Comparison of ENCODE assay signal across 25 cellular contexts in genomic region chr12:132199526-132200319, GRCh38.
"Had no signal": no experiment of that assay in that cellular context is flagged by ENCODE, and none has a peak within 500 bp of the region (broad histone marks: within the 10 kb centered on the region; RNA-seq: fewer than 3 reads in every experiment).

No MANE protein-coding gene starts in this region.

- ATAC-seq: left colon; left lung; lower lobe of right lung; natural killer cell; right lobe of liver; stimulated activated memory B cell treated with anti-CD40 and anti-IgM and Interleukin-4, amounts not matched to agents 10 μg/mL and 1 μg/mL and 100 μg/mL, for 72 hours; stimulated activated naive CD8-positive, alpha-beta T cell treated with anti-CD3 and anti-CD28 coated beads, Interleukin-15, amount 100 ng/mL, for 72 hours; upper lobe of right lung had no signal

- H3K4me1 Mint-ChIP-seq: immature natural killer cell; natural killer cell; stimulated activated memory B cell treated with anti-CD40 and anti-IgM and Interleukin-4, amounts not matched to agents 10 μg/mL and 1 μg/mL and 100 μg/mL, for 72 hours had no signal

- DNase-seq: immature natural killer cell; kidney; left colon; lower lobe of right lung; mammary epithelial cell; naive B cell; natural killer cell; nephron progenitor cell; ovary; right lobe of liver; stimulated activated CD4-positive, alpha-beta T cell treated with anti-CD3 and anti-CD28 coated beads, Interleukin-1b, Interleukin-23, amount 100 ng/mL, for 48 hours; stimulated activated CD4-positive, alpha-beta T cell treated with anti-CD3 and anti-CD28 coated beads, Interleukin-2, amount 100 ng/mL, for 48 hours; stimulated activated CD4-positive, alpha-beta T cell treated with anti-CD3 and anti-CD28 coated beads, Interleukin-4, amount 100 ng/mL, for 4 hours; stimulated activated CD8-positive, alpha-beta memory T cell treated with anti-CD3 and anti-CD28 coated beads, Interleukin-4, amount 100 ng/mL, for 48 hours; stimulated activated naive CD4-positive, alpha-beta T cell treated with Interleukin-2 at 50 U/mL for 16 hours; stimulated activated naive CD8-positive, alpha-beta T cell treated with anti-CD3 and anti-CD28 coated beads, Interleukin-15, amount 100 ng/mL, for 72 hours; thyroid gland; trophoblast cell; upper lobe of right lung had no signal

- H3K9me3 Mint-ChIP-seq: immature natural killer cell; natural killer cell; nephron progenitor cell; neural progenitor cell; stimulated activated memory B cell treated with anti-CD40 and anti-IgM and Interleukin-4, amounts not matched to agents 10 μg/mL and 1 μg/mL and 100 μg/mL, for 72 hours; stimulated activated naive CD8-positive, alpha-beta T cell treated with anti-CD3 and anti-CD28 coated beads, Interleukin-15, amount 100 ng/mL, for 72 hours had no signal

- H3K27ac Mint-ChIP-seq: immature natural killer cell; naive B cell; natural killer cell; neural progenitor cell; progenitor cell of endocrine pancreas; stimulated activated memory B cell treated with anti-CD40 and anti-IgM and Interleukin-4, amounts not matched to agents 10 μg/mL and 1 μg/mL and 100 μg/mL, for 72 hours had no signal

- H2AFZ ChIP-seq: neural progenitor cell had no signal

- H3K4me3 Mint-ChIP-seq: immature natural killer cell; natural killer cell; nephron progenitor cell; neural progenitor cell; stimulated activated memory B cell treated with anti-CD40 and anti-IgM and Interleukin-4, amounts not matched to agents 10 μg/mL and 1 μg/mL and 100 μg/mL, for 72 hours; stimulated activated naive CD8-positive, alpha-beta T cell treated with anti-CD3 and anti-CD28 coated beads, Interleukin-15, amount 100 ng/mL, for 72 hours had no signal

- H3K9ac ChIP-seq: neural progenitor cell had no signal

- H3K27me3 ChIP-seq: ovary, right atrium auricular region, thyroid gland had no signal

- H3K9me3 ChIP-seq: left lung, lower lobe of right lung, ovary, right atrium auricular region, right lobe of liver, thyroid gland, upper lobe of right lung had no signal

- H3K4me3 ChIP-seq: left lung, lower lobe of right lung, neural progenitor cell, ovary, right atrium auricular region, right lobe of liver, smooth muscle cell, thyroid gland, upper lobe of right lung had no signal

- H3K4me1 ChIP-seq: left lung, lower lobe of right lung, right lobe of liver, upper lobe of right lung had no signal

- H3K4me2 ChIP-seq: neural progenitor cell, smooth muscle cell had no signal

- H3K36me3 Mint-ChIP-seq: immature natural killer cell; naive B cell; natural killer cell; neural progenitor cell; stimulated activated memory B cell treated with anti-CD40 and anti-IgM and Interleukin-4, amounts not matched to agents 10 μg/mL and 1 μg/mL and 100 μg/mL, for 72 hours had no signal

- H3K36me3 ChIP-seq: left lung, lower lobe of right lung, neural progenitor cell, ovary, right atrium auricular region, right lobe of liver, thyroid gland, upper lobe of right lung had no signal

- H3K27ac ChIP-seq: left lung, lower lobe of right lung, neural progenitor cell, ovary, right atrium auricular region, right lobe of liver, thyroid gland, upper lobe of right lung had no signal
